Comparison of ENCODE assay signal across 9 cellular contexts in the genomic region with DNA sequence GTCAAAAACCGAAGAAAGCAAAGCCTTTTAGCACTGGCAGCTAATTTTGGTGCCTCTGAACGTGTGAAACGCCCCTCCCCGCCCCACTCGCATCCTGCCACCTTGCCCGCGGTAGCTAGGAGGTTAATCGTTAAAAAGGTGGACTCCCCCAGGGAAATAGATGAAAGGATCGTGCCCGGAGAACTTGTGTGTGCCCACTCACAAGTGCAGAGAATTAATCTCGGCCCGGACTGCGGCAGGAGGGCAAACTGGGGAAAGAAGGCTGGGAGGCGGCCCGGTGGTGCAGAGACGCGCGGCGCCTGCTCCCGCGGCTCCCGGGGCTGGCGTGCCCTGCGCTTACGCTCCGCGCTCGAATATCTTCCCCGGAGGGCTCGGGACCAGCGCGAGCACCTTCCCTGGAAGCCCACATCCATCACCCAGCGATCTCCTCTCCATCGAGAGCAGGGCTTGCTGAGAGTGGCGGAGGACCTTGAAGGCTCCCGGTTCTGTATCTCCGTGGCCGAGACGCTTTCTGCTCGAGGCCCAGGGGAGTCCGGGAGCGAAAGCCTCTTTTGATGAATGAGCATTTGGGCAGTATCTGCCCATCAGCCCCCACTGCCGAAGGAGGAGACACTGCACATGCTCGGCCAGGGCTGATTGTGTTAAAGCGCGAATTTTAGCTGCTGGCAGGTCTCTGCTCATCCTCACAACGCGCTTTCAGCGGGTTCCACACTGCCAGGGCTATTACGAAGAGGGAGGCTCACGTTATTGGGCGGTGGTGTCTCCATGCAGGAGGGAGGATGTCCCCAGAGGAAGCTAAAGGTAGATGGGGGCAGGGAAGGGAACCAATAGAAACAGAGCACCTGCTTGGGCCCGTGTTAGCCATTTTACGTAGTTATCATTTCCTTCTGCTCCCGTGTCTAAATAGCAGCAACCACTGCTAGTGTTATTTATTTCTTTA. TPM values are rescaled to one million over a fixed set of nuclear protein-coding genes. Genes with fewer than 3 reads are reported as not detected.
DNase-seq lines count a peak whose midpoint lies in the region; ATAC-seq, FAIRE-seq and TF ChIP-seq lines count a peak whose summit lies in the region.
"Had no signal": no experiment of that assay in that cellular context is flagged by ENCODE, and none has a peak within 500 bp of the region (broad histone marks: within the 10 kb centered on the region; RNA-seq: fewer than 3 reads in every experiment).

No MANE protein-coding gene starts in this region.

- H3K4me2 ChIP-seq in MM.1S (ENCODE audit: low read depth, low read length), result peak overlapping the region; percentile 89
- peak overlapping the region; percentile 70 for H3K4me2 ChIP-seq in endothelial cell of umbilical vein (ENCODE audit: insufficient read depth, low read length)

- TF ChIP-seq EP300 in suprapubic skin (IDR thresholded peaks at IDR 0.05), result no peak

- dilution Hi-C loops in endothelial cell of umbilical vein (cut with MboI; ENCODE audit: extremely low pct_ligation_motif_present, low sequenced_read_pairs), result no loop called here

- POLR2A ChIA-PET in endothelial cell of umbilical vein (lab: Charles Lee), result no interaction called here

- BruUV-seq in endothelial cell of umbilical vein (replicated peaks; lab: Mats Ljungman, UMichigan), result no TSS peak

- H3K4me3 ChIP-seq in MM.1S (ENCODE audit: low read length) (peak overlapping the region; percentile 69), endothelial cell of umbilical vein (replicated peaks in 1 of 3; ENCODE audit: insufficient read depth in 1 of 3, low read depth in 1 of 3, low read length in 3 of 3) (peak overlapping the region in 2 of 3 experiments; percentile 33 to 35), mesodermal cell (ENCODE audit: extremely low read depth, insufficient read depth, low read length, poor library complexity, severe bottlenecking) (peak overlapping the region; percentile 44), suprapubic skin (peak overlapping the region; percentile 56)

- peak overlapping the region; percentile 84 for H3K4me3 Mint-ChIP-seq in activated CD4-positive, alpha-beta T cell treated with anti-CD3 and anti-CD28 coated beads, Interleukin-2, amount 10 ng/mL, durations not matched to agents 24 days and 14 days

- H3K27ac Mint-ChIP-seq in activated CD4-positive, alpha-beta T cell treated with anti-CD3 and anti-CD28 coated beads, Interleukin-2, amount 10 ng/mL, durations not matched to agents 24 days and 14 days, result no peak overlapping the region

- H3K9me3 Mint-ChIP-seq in activated CD4-positive, alpha-beta T cell treated with anti-CD3 and anti-CD28 coated beads, Interleukin-2, amount 10 ng/mL, durations not matched to agents 24 days and 14 days, result no peaks in the 10 kb centered on the region

- no peak overlapping the region; the same call in 1 of the 2 replicates for H3K9ac ChIP-seq in MM.1S (ENCODE audit: low read length)
- H3K9ac ChIP-seq in endothelial cell of umbilical vein (replicated peaks; ENCODE audit: extremely low read depth, insufficient read depth, low read length), result no peak overlapping the region

- TF ChIP-seq CTCF in MM.1S (IDR thresholded peaks at IDR 0.05; ENCODE audit: low read length) (no peak), endothelial cell of umbilical vein (IDR thresholded peaks at IDR 0.05; ENCODE audit: extremely low read depth in 1 of 2, insufficient read depth in 1 of 2, low read depth in 1 of 2, low read length in 2 of 2) (no peak), suprapubic skin (IDR thresholded peaks at IDR 0.05) (no peak)

- H3K36me3 ChIP-seq in MM.1S (replicated peaks; ENCODE audit: insufficient read depth, low read length), result no peaks in the 10 kb centered on the region
- no peaks in the 10 kb centered on the region for H3K36me3 ChIP-seq in endothelial cell of umbilical vein (ENCODE audit: control insufficient read depth in 2 of 2, extremely low read depth in 1 of 2, insufficient read depth in 2 of 2, low read length in 2 of 2)
- no peaks in the 10 kb centered on the region for H3K36me3 ChIP-seq in mesodermal cell (ENCODE audit: control insufficient read depth, insufficient read depth, low read length)
- no peaks in the 10 kb centered on the region for H3K36me3 ChIP-seq in suprapubic skin

- H3K9me1 ChIP-seq in endothelial cell of umbilical vein (replicated peaks; ENCODE audit: control insufficient read depth, extremely low read depth, insufficient read depth, low read length), result no peaks in the 10 kb centered on the region

- H3K27me3 ChIP-seq in MM.1S (replicated peaks; ENCODE audit: insufficient read depth, low read length) (peaks cover 11% of the 10 kb centered on the region; the same call in 1 of the 2 replicates), endothelial cell of umbilical vein (ENCODE audit: control insufficient read depth in 2 of 2, insufficient read depth in 2 of 2, low read length in 2 of 2) (peaks cover 30 to 39% of the 10 kb centered on the region in 2 experiments), suprapubic skin (peaks cover 4% of the 10 kb centered on the region)

- 2 to 4% methylated on average over 19 to 45 of the region's 55 CpGs for WGBS in mesodermal cell (ENCODE audit: insufficient coverage in 2 of 2), 2 experiments
- 4% methylated on average over 34 of the region's 55 CpGs for WGBS in suprapubic skin

- H3K9me2 ChIP-seq in MM.1S (replicated peaks; ENCODE audit: insufficient read depth, low read length), result no peaks in the 10 kb centered on the region

- peak; percentile 42 for ATAC-seq in GM21737 (IDR thresholded peaks at IDR 0.05; ENCODE audit: unreplicated experiment)

- no peaks in the 10 kb centered on the region for H3K36me3 Mint-ChIP-seq in activated CD4-positive, alpha-beta T cell treated with anti-CD3 and anti-CD28 coated beads, Interleukin-2, amount 10 ng/mL, durations not matched to agents 24 days and 14 days (ENCODE audit: low read depth)

- H3K27ac ChIP-seq in MM.1S (ENCODE audit: low read length), result no peak overlapping the region
- H3K27ac ChIP-seq in endothelial cell of umbilical vein (ENCODE audit: insufficient read depth, low read depth, low read length), result no peak overlapping the region
- no peak overlapping the region for H3K27ac ChIP-seq in mesodermal cell (ENCODE audit: low read depth, low read length, severe bottlenecking)
- H3K27ac ChIP-seq in suprapubic skin, result peak overlapping the region; percentile 81

- H3K4me1 Mint-ChIP-seq in activated CD4-positive, alpha-beta T cell treated with anti-CD3 and anti-CD28 coated beads, Interleukin-2, amount 10 ng/mL, durations not matched to agents 24 days and 14 days, result peaks cover 10% of the 10 kb centered on the region

- H3K9me3 ChIP-seq in MM.1S (replicated peaks; ENCODE audit: insufficient read depth, low read length) (no peaks in the 10 kb centered on the region), endothelial cell of umbilical vein (replicated peaks; ENCODE audit: control insufficient read depth, insufficient read depth, low read length) (no peaks in the 10 kb centered on the region), mesodermal cell (ENCODE audit: control insufficient read depth, low read length) (no peaks in the 10 kb centered on the region), suprapubic skin (no peaks in the 10 kb centered on the region)

- peaks cover 72% of the 10 kb centered on the region for H3K27me3 Mint-ChIP-seq in activated CD4-positive, alpha-beta T cell treated with anti-CD3 and anti-CD28 coated beads, Interleukin-2, amount 10 ng/mL, durations not matched to agents 24 days and 14 days

- no peaks in the 10 kb centered on the region for H4K20me1 ChIP-seq in MM.1S (ENCODE audit: insufficient read depth, low read length)
- no peaks in the 10 kb centered on the region for H4K20me1 ChIP-seq in endothelial cell of umbilical vein (replicated peaks; ENCODE audit: control insufficient read depth, extremely low read depth, insufficient read depth, low read length)

- no peak for TF ChIP-seq POLR2A in endothelial cell of umbilical vein (IDR thresholded peaks at IDR 0.05; ENCODE audit: low read depth, low read length)
- TF ChIP-seq POLR2A in suprapubic skin (IDR thresholded peaks at IDR 0.05), result no peak

- FAIRE-seq in endothelial cell of umbilical vein (lab: Jason Lieb, UNC), result no peak

- DNase-seq in ELR (ENCODE audit: low read depth), result peak; percentile 22
- DNase-seq in MM.1S, result no peak
- DNase-seq in activated CD4-positive, alpha-beta T cell treated with anti-CD3 and anti-CD28 coated beads, Interleukin-2, amount 10 ng/mL, durations not matched to agents 24 days and 14 days, result no peak
- DNase-seq in endothelial cell of umbilical vein (ENCODE audit: low read depth, low spot score), result peak; percentile 27
- no peak for DNase-seq in suprapubic skin (ENCODE audit: low spot score in 2 of 2)
- DNase-seq in NCI-H1048 (lab: John Stamatoyannopoulos, UW), result no peak

- H3K79me2 ChIP-seq in MM.1S (ENCODE audit: low read length), result no peaks in the 10 kb centered on the region
- no peaks in the 10 kb centered on the region for H3K79me2 ChIP-seq in endothelial cell of umbilical vein (ENCODE audit: control insufficient read depth, insufficient read depth, low read length)

- H2AFZ ChIP-seq in MM.1S (ENCODE audit: low read length) (peak overlapping the region; percentile 86), endothelial cell of umbilical vein (ENCODE audit: low read depth, low read length) (peak overlapping the region; percentile 35)

- H3K4me1 ChIP-seq in MM.1S (ENCODE audit: low read length) (peaks cover 4% of the 10 kb centered on the region; the same call in 1 of the 2 replicates), endothelial cell of umbilical vein (ENCODE audit: control insufficient read depth, extremely low read depth, insufficient read depth, low read length) (peaks cover 8% of the 10 kb centered on the region), mesodermal cell (ENCODE audit: control insufficient read depth, insufficient read depth, low read length, poor library complexity, severe bottlenecking) (no peaks in the 10 kb centered on the region), suprapubic skin (peaks cover 19% of the 10 kb centered on the region)

- intact Hi-C loops in activated CD4-positive, alpha-beta T cell treated with anti-CD3 and anti-CD28 coated beads, Interleukin-2, amount 10 ng/mL, durations not matched to agents 24 days and 14 days (cut with micrococcal nuclease), result no loop called here
- intact Hi-C loops in endothelial cell of umbilical vein (cut with micrococcal nuclease), result loop anchor here (2.0 kb wide), 1 partner anchor 56 kb away; no protein-coding TSS in a partner anchor

- no peaks in the 10 kb centered on the region for H3F3A ChIP-seq in MM.1S (ENCODE audit: insufficient read depth, low read length)

- CTCF ChIA-PET in endothelial cell of umbilical vein (lab: Charles Lee), result interaction anchor here (1.3 to 2.4 kb wide), 8 partner anchors 10 to 68 kb away, joined by 3 to 11 read pairs (median 3); no protein-coding TSS in a partner anchor

RNA-seq across cellular contexts. Expression of a gene that starts 1.3 kb away (rescaled TPM):
- not detected in 2 replicates for total RNA-seq in activated CD4-positive, alpha-beta T cell treated with anti-CD3 and anti-CD28 coated beads, Interleukin-2, amount 10 ng/mL, durations not matched to agents 24 days and 14 days
- total RNA-seq in endothelial cell of umbilical vein (not detected in 2 replicates), suprapubic skin (100 to 1,000 TPM in 1 of 4 donors, 10 to 100 TPM in 3; 46.1 to 140 (median 56.0) TPM)
- not detected in 2 replicates for polyA plus RNA-seq in endothelial cell of umbilical vein
- 0.03 and 12.1 TPM in 2 replicates for polyA plus RNA-seq in endothelial cell of umbilical vein (2011; cell fraction: cytosol; rRNA removed)
- not detected in 2 replicates for polyA plus RNA-seq in endothelial cell of umbilical vein (2011; cell fraction: nucleus; rRNA removed)
- not detected in 2 replicates for polyA plus RNA-seq in endothelial cell of umbilical vein (2012)
- polyA minus RNA-seq in endothelial cell of umbilical vein, result not detected in 2 replicates
- polyA minus RNA-seq in endothelial cell of umbilical vein (2011; cell fraction: cytosol; rRNA and poly(A)+ RNA removed), result not detected
- not detected in 2 replicates for polyA minus RNA-seq in endothelial cell of umbilical vein (2011; cell fraction: nucleus; rRNA and poly(A)+ RNA removed)
- polyA plus RNA-seq in mesodermal cell (2013, experiment 1 of 2), result 2.1 TPM
- polyA plus RNA-seq in mesodermal cell (2013, experiment 2 of 2), result 1.0 TPM
- total RNA-seq: activated CD8-positive, alpha-beta memory T cell treated with anti-CD3 and anti-CD28 coated beads for 36 hours had no signal

Comparison
In these comparisons a context has a peak if more than half of its experiments do, and no peak if none do; other contexts are left out.
1. DNase-seq: peak in ELR (single experiment) and endothelial cell of umbilical vein (single experiment); none in MM.1S (single experiment), activated CD4-positive, alpha-beta T cell treated with anti-CD3 and anti-CD28 coated beads, Interleukin-2, amount 10 ng/mL, durations not matched to agents 24 days and 14 days (single experiment), suprapubic skin (0 of 2) and NCI-H1048 (single experiment).
2. RNA of a gene that starts 1.3 kb away (total RNA-seq): 46.1 to 140 TPM in suprapubic skin; not detected in activated CD4-positive, alpha-beta T cell treated with anti-CD3 and anti-CD28 coated beads, Interleukin-2, amount 10 ng/mL, durations not matched to agents 24 days and 14 days and not detected in endothelial cell of umbilical vein; every median in the first group is over 10 times any median in the second.
3. Peak in every context shown above with its lines, with median percentiles within 50 percentile points of each other: H3K4me3 ChIP-seq.